ENCODE assay signal across 21 cellular contexts in genomic region chr15:44765036-44765435, GRCh38. TPM values are rescaled to one million over a fixed set of nuclear protein-coding genes. Genes with fewer than 3 reads are reported as not detected.
DNase-seq lines count a peak whose midpoint lies in the region; ATAC-seq lines count a peak whose summit lies in the region.
"Had no signal": no experiment of that assay in that cellular context is flagged by ENCODE, and none has a peak within 500 bp of the region (broad histone marks: within the 10 kb centered on the region; RNA-seq: fewer than 3 reads in every experiment).

No MANE protein-coding gene starts in this region.

- peak overlapping the region; percentile 0 for H3K27ac Mint-ChIP-seq in stimulated activated naive CD8-positive, alpha-beta T cell treated with anti-CD3 and anti-CD28 coated beads, Interleukin-15, Interleukin-2, amounts not matched to agents 100 ng/mL and 50 ng/mL, for 24 hours
- H3K27ac Mint-ChIP-seq: CD14-positive monocyte; CD4-positive, alpha-beta T cell; CD8-positive, alpha-beta memory T cell; GM23338; H9 had no signal

- H3K4me3 Mint-ChIP-seq in stimulated activated naive CD8-positive, alpha-beta T cell treated with anti-CD3 and anti-CD28 coated beads, Interleukin-15, Interleukin-2, amounts not matched to agents 100 ng/mL and 50 ng/mL, for 24 hours = no peak overlapping the region
- H3K4me3 Mint-ChIP-seq: CD14-positive monocyte; CD4-positive, alpha-beta T cell; CD8-positive, alpha-beta memory T cell; GM23338; H9 had no signal

- H3K36me3 Mint-ChIP-seq in stimulated activated naive CD8-positive, alpha-beta T cell treated with anti-CD3 and anti-CD28 coated beads, Interleukin-15, Interleukin-2, amounts not matched to agents 100 ng/mL and 50 ng/mL, for 24 hours (ENCODE audit: low read depth) = peaks cover 24% of the 10 kb centered on the region
- H3K36me3 Mint-ChIP-seq: CD14-positive monocyte had no signal

- H3K9me3 Mint-ChIP-seq in stimulated activated naive CD8-positive, alpha-beta T cell treated with anti-CD3 and anti-CD28 coated beads, Interleukin-15, Interleukin-2, amounts not matched to agents 100 ng/mL and 50 ng/mL, for 24 hours = peaks cover 3% of the 10 kb centered on the region

- no peak for DNase-seq in stimulated activated naive CD8-positive, alpha-beta T cell treated with anti-CD3 and anti-CD28 coated beads, Interleukin-15, Interleukin-2, amounts not matched to agents 100 U/mL and 50 U/mL, for 24 hours
- peak; percentile 6 for DNase-seq in LHCN-M2 (ENCODE audit: low read depth)
- DNase-seq in NCI-H2227 treated with DMSO at 0.1 percent for 48 hours (lab: John Stamatoyannopoulos, UW) = no peak
- DNase-seq: 8988T; ACHN; AML-193; BE2C; CD4-positive, alpha-beta T cell; CD8-positive, alpha-beta memory T cell; DMS 273 treated with DMSO at 0.1 percent for 48 hours; DMS79; EL; GDM1; H9 had no signal

- ATAC-seq in stimulated activated naive CD8-positive, alpha-beta T cell treated with anti-CD3 and anti-CD28 coated beads, Interleukin-15, Interleukin-2, amounts not matched to agents 100 U/mL and 50 U/mL, for 24 hours = no peak
- ATAC-seq in GM21367 (IDR thresholded peaks at IDR 0.05; ENCODE audit: unreplicated experiment) = no peak
- ATAC-seq: A549, GM12878, GM23338, HCT116 had no signal

- H3K4me1 Mint-ChIP-seq in stimulated activated naive CD8-positive, alpha-beta T cell treated with anti-CD3 and anti-CD28 coated beads, Interleukin-15, Interleukin-2, amounts not matched to agents 100 ng/mL and 50 ng/mL, for 24 hours (ENCODE audit: low read depth) = no peaks in the 10 kb centered on the region
- H3K4me1 Mint-ChIP-seq: CD14-positive monocyte; CD8-positive, alpha-beta memory T cell; GM23338; H9 had no signal

- H3K27me3 Mint-ChIP-seq in stimulated activated naive CD8-positive, alpha-beta T cell treated with anti-CD3 and anti-CD28 coated beads, Interleukin-15, Interleukin-2, amounts not matched to agents 100 ng/mL and 50 ng/mL, for 24 hours = no peaks in the 10 kb centered on the region
- H3K27me3 Mint-ChIP-seq: CD4-positive, alpha-beta T cell had no signal

RNA-seq across cellular contexts. Expression of gene TRIM69, which starts 28.7 kb away (rescaled TPM):
- total RNA-seq in LHCN-M2 (2014; rRNA removed) = 12.0 and 15.7 TPM in 2 replicates
- polyA plus RNA-seq in LHCN-M2 (2012) = 7.7 TPM

RNA-seq across cellular contexts. Expression of gene B2M, which starts 53.7 kb away (rescaled TPM):
- 1,643 and 2,330 TPM in 2 replicates for total RNA-seq in LHCN-M2 (2014; rRNA removed)
- polyA plus RNA-seq in LHCN-M2 (2012) = 1,565 TPM

RNA-seq across cellular contexts. Expression of gene PATL2, which starts 53.9 kb away (rescaled TPM):
- total RNA-seq in LHCN-M2 (2014; rRNA removed) = 0.19 and 0.57 TPM in 2 replicates
- 0.10 TPM for polyA plus RNA-seq in LHCN-M2 (2012)
- total RNA-seq: GM23338 had no signal
